Comparison of ENCODE assay signal across 8 cellular contexts in genomic region chr1:89085781-89086180, GRCh38. TPM values are rescaled to one million over a fixed set of nuclear protein-coding genes. Genes with fewer than 3 reads are reported as not detected.
DNase-seq lines count a peak whose midpoint lies in the region; ATAC-seq, FAIRE-seq and TF ChIP-seq lines count a peak whose summit lies in the region.

No MANE protein-coding gene starts in this region.

- H3K27me3 ChIP-seq in astrocyte (ENCODE audit: insufficient read depth, low read length) (no peaks in the 10 kb centered on the region), lower lobe of right lung (ENCODE audit: low read depth) (no peaks in the 10 kb centered on the region)

- H2AFZ ChIP-seq in astrocyte (ENCODE audit: low read depth, low read length): no peak overlapping the region

- no peak overlapping the region for H3K27ac ChIP-seq in astrocyte (ENCODE audit: low read depth, low read length)
- no peak overlapping the region for H3K27ac ChIP-seq in lower lobe of right lung

- H3K4me1 Mint-ChIP-seq in astrocyte (ENCODE audit: low read depth, unreplicated experiment): no peaks in the 10 kb centered on the region

- H3K4me3 ChIP-seq in astrocyte (ENCODE audit: insufficient read depth, low read depth, low read length) (no peak overlapping the region), lower lobe of right lung (no peak overlapping the region)

- H3K9me3 ChIP-seq in astrocyte (ENCODE audit: insufficient read depth, low read depth, low read length) (no peaks in the 10 kb centered on the region), lower lobe of right lung (no peaks in the 10 kb centered on the region)

- no peaks in the 10 kb centered on the region for H3K9me3 Mint-ChIP-seq in astrocyte (ENCODE audit: unreplicated experiment)

- DNase-seq in AML-193 (lab: John Stamatoyannopoulos, UW): peak; percentile 61 to 69
- DNase-seq in NCI-H748 (lab: John Stamatoyannopoulos, UW; ENCODE audit: unreplicated experiment): peak; percentile 77
- no peak for DNase-seq in astrocyte (ENCODE audit: low read depth)
- no peak for DNase-seq in lower lobe of right lung
- no peak for DNase-seq in NCI-H526 (lab: John Stamatoyannopoulos, UW)

- intact Hi-C loops in lower lobe of right lung (cut with DNase I): no loop called here

- no peak for FAIRE-seq in astrocyte (lab: Jason Lieb, UNC)

- H3K27me3 Mint-ChIP-seq in astrocyte (ENCODE audit: low read depth, unreplicated experiment): no peaks in the 10 kb centered on the region

- no peak overlapping the region for H3K9ac ChIP-seq in astrocyte (ENCODE audit: low read length)

- H3K4me2 ChIP-seq in astrocyte (ENCODE audit: low read length): no peak overlapping the region

- peak; percentile 68 for TF ChIP-seq CTCF in astrocyte (IDR thresholded peaks at IDR 0.05; ENCODE audit: insufficient read depth, low read depth, low read length)
- TF ChIP-seq CTCF in lower lobe of right lung (IDR thresholded peaks at IDR 0.05): peak; percentile 64

- H3K36me3 ChIP-seq in astrocyte (ENCODE audit: insufficient read depth, low read length) (no peaks in the 10 kb centered on the region), lower lobe of right lung (no peaks in the 10 kb centered on the region)

- H3K36me3 Mint-ChIP-seq in astrocyte (ENCODE audit: low read depth, unreplicated experiment): no peaks in the 10 kb centered on the region

- no peaks in the 10 kb centered on the region for H3K79me2 ChIP-seq in astrocyte (ENCODE audit: insufficient read depth, low read length)

- H3K4me1 ChIP-seq in astrocyte (ENCODE audit: insufficient read depth, low read length): no peaks in the 10 kb centered on the region
- peaks cover 3% of the 10 kb centered on the region for H3K4me1 ChIP-seq in lower lobe of right lung

- H4K20me1 ChIP-seq in astrocyte (ENCODE audit: insufficient read depth, low read length): no peaks in the 10 kb centered on the region

- no peak overlapping the region for H3K27ac Mint-ChIP-seq in astrocyte (ENCODE audit: unreplicated experiment)

- ATAC-seq in GM18907 (IDR thresholded peaks at IDR 0.05; ENCODE audit: unreplicated experiment) (peak; percentile 45), lower lobe of right lung (peak in 1 of 2 donors; percentile 53), GM18873 (IDR thresholded peaks at IDR 0.05; ENCODE audit: low FRiP score, unreplicated experiment) (no peak), GM18909 (IDR thresholded peaks at IDR 0.05; ENCODE audit: poor library complexity, unreplicated experiment) (no peak)

- no peak overlapping the region for H3K4me3 Mint-ChIP-seq in astrocyte (ENCODE audit: unreplicated experiment)

RNA-seq across cellular contexts. Expression of gene GBP1, which starts 20.8 kb away (rescaled TPM):
- total RNA-seq in astrocyte: 62.5 and 79.6 TPM in 2 replicates
- total RNA-seq in lower lobe of right lung: 54.2 TPM

RNA-seq across cellular contexts. Expression of gene GBP2, which starts 40.1 kb away (rescaled TPM):
- total RNA-seq in astrocyte (4.6 and 6.3 TPM in 2 replicates), lower lobe of right lung (48.8 TPM)

Comparison
In these comparisons a context has a peak if more than half of its experiments do, and no peak if none do; other contexts are left out.
1. DNase-seq: peak in AML-193 (2 of 2) and NCI-H748 (single experiment); none in astrocyte (single experiment), lower lobe of right lung (single experiment) and NCI-H526 (0 of 2).